In the genomic region with DNA sequence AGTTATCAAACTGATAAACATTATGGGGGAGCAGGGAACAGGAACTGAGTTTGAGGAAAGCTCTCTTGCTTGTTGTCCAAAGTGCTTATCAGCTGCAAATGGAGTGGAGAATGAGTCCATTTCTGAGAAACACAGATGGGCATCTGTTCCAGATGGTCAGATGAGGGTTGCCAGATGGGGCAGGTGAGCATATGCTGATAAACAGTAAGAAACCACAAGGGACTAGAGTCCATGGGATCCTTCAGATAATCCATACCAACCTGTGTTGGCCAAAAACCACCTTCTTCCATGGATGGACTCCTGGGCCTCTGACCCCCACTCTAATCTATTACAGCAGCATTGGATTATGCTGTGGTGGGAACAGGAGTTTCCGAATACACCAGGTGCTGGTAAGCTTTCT, we compare ENCODE assay signal across 27 cellular contexts.
"Had no signal": no experiment of that assay in that cellular context is flagged by ENCODE, and none has a peak within 500 bp of the region (broad histone marks: within the 10 kb centered on the region; RNA-seq: fewer than 3 reads in every experiment).

No MANE protein-coding gene starts in this region.

- H3K4me3 Mint-ChIP-seq: activated CD4-positive, alpha-beta memory T cell treated with anti-CD3 and anti-CD28 coated beads, Interleukin-2, amount 10 ng/mL, durations not matched to agents 7 days and 5 days; activated CD4-positive, alpha-beta T cell treated with anti-CD3 and anti-CD28 coated beads, Interleukin-2, amount 10 ng/mL, durations not matched to agents 7 days and 5 days; activated T-cell treated with anti-CD3 and anti-CD28 coated beads, Interleukin-2, amount 50 U/mL, for 4 hours; activated T-helper 17 cell treated with anti-CD3 and anti-CD28 coated beads, Interleukin-2, amount 50 U/mL, for 72 hours; effector memory CD8-positive, alpha-beta T cell; naive thymus-derived CD8-positive, alpha-beta T cell; neural crest cell; stimulated activated memory B cell treated with anti-CD40 and anti-IgM and Interleukin-4, amounts not matched to agents 10 μg/mL and 1 μg/mL and 100 μg/mL, for 72 hours; stimulated activated naive CD8-positive, alpha-beta T cell treated with anti-CD3 and anti-CD28 coated beads, Interleukin-15, amount 100 ng/mL, for 72 hours; T-helper 2 cell treated with Interferon-gamma antibody and Interleukin-4, amounts not matched to agents 5 μg/mL and 100 μg/mL, for 36 hours; WTC11 had no signal

- H3K27ac Mint-ChIP-seq: activated CD4-positive, alpha-beta memory T cell treated with anti-CD3 and anti-CD28 coated beads, Interleukin-2, amount 10 ng/mL, durations not matched to agents 7 days and 5 days; activated CD4-positive, alpha-beta T cell treated with anti-CD3 and anti-CD28 coated beads, Interleukin-2, amount 10 ng/mL, durations not matched to agents 7 days and 5 days; activated T-helper 17 cell treated with anti-CD3 and anti-CD28 coated beads, Interleukin-2, amount 50 U/mL, for 72 hours; effector memory CD8-positive, alpha-beta T cell; stimulated activated memory B cell treated with anti-CD40 and anti-IgM and Interleukin-4, amounts not matched to agents 10 μg/mL and 1 μg/mL and 100 μg/mL, for 72 hours; T-helper 2 cell treated with Interferon-gamma antibody and Interleukin-4, amounts not matched to agents 5 μg/mL and 100 μg/mL, for 36 hours; WTC11 had no signal

- H3K27me3 Mint-ChIP-seq: activated CD4-positive, alpha-beta memory T cell treated with anti-CD3 and anti-CD28 coated beads, Interleukin-2, amount 10 ng/mL, durations not matched to agents 7 days and 5 days; activated CD4-positive, alpha-beta T cell treated with anti-CD3 and anti-CD28 coated beads, Interleukin-2, amount 10 ng/mL, durations not matched to agents 7 days and 5 days; activated T-helper 17 cell treated with anti-CD3 and anti-CD28 coated beads, Interleukin-2, amount 50 U/mL, for 72 hours; effector memory CD8-positive, alpha-beta T cell; naive thymus-derived CD8-positive, alpha-beta T cell; stimulated activated memory B cell treated with anti-CD40 and anti-IgM and Interleukin-4, amounts not matched to agents 10 μg/mL and 1 μg/mL and 100 μg/mL, for 72 hours; stimulated activated naive CD8-positive, alpha-beta T cell treated with anti-CD3 and anti-CD28 coated beads, Interleukin-15, amount 100 ng/mL, for 72 hours had no signal

- DNase-seq: activated CD4-positive, alpha-beta memory T cell treated with anti-CD3 and anti-CD28 coated beads, Interleukin-2, amount 10 ng/mL, durations not matched to agents 7 days and 5 days; activated CD4-positive, alpha-beta T cell treated with anti-CD3 and anti-CD28 coated beads for 1 hour; activated CD4-positive, alpha-beta T cell treated with anti-CD3 and anti-CD28 coated beads, Interleukin-2, amount 10 ng/mL, durations not matched to agents 7 days and 5 days; activated gamma-delta T cell treated with Interleukin-2 at 50 U/mL for 16 hours; activated naive CD4-positive, alpha-beta T cell treated with anti-CD3 and anti-CD28 coated beads, Interleukin-2, amount 50 U/mL, for 16 hours; activated T-cell treated with anti-CD3 and anti-CD28 coated beads, Interleukin-2, amount 50 U/mL, for 4 hours; amniotic stem cell; brain microvascular endothelial cell; cortex of kidney; effector memory CD8-positive, alpha-beta T cell; heart left ventricle; left lung; lower lobe of right lung; mesenchymal stem cell; naive thymus-derived CD8-positive, alpha-beta T cell; occipital lobe; stimulated activated CD4-positive, alpha-beta T cell treated with anti-CD3 and anti-CD28 coated beads, Interleukin-1b, Interleukin-23, amount 100 ng/mL, for 48 hours; stimulated activated CD4-positive, alpha-beta T cell treated with anti-CD3 and anti-CD28 coated beads, Interleukin-4, amount 100 ng/mL, for 4 hours; stimulated activated CD8-positive, alpha-beta memory T cell treated with anti-CD3 and anti-CD28 coated beads, Interleukin-4, amount 100 ng/mL, for 48 hours; stimulated activated naive CD8-positive, alpha-beta T cell treated with anti-CD3 and anti-CD28 coated beads, Interleukin-15, amount 100 ng/mL, for 72 hours; thyroid gland; upper lobe of left lung had no signal

- H3K4me1 Mint-ChIP-seq: neural crest cell; stimulated activated memory B cell treated with anti-CD40 and anti-IgM and Interleukin-4, amounts not matched to agents 10 μg/mL and 1 μg/mL and 100 μg/mL, for 72 hours; WTC11 had no signal

- H3K9me3 Mint-ChIP-seq: activated CD4-positive, alpha-beta memory T cell treated with anti-CD3 and anti-CD28 coated beads, Interleukin-2, amount 10 ng/mL, durations not matched to agents 7 days and 5 days; activated CD4-positive, alpha-beta T cell treated with anti-CD3 and anti-CD28 coated beads, Interleukin-2, amount 10 ng/mL, durations not matched to agents 7 days and 5 days; activated T-cell treated with anti-CD3 and anti-CD28 coated beads, Interleukin-2, amount 50 U/mL, for 4 hours; activated T-helper 17 cell treated with anti-CD3 and anti-CD28 coated beads, Interleukin-2, amount 50 U/mL, for 72 hours; effector memory CD8-positive, alpha-beta T cell; naive thymus-derived CD8-positive, alpha-beta T cell; neural crest cell; stimulated activated memory B cell treated with anti-CD40 and anti-IgM and Interleukin-4, amounts not matched to agents 10 μg/mL and 1 μg/mL and 100 μg/mL, for 72 hours; stimulated activated naive CD8-positive, alpha-beta T cell treated with anti-CD3 and anti-CD28 coated beads, Interleukin-15, amount 100 ng/mL, for 72 hours; T-helper 2 cell treated with Interferon-gamma antibody and Interleukin-4, amounts not matched to agents 5 μg/mL and 100 μg/mL, for 36 hours; WTC11 had no signal
